8 cellular contexts compared by ENCODE assay signal in the genomic region with DNA sequence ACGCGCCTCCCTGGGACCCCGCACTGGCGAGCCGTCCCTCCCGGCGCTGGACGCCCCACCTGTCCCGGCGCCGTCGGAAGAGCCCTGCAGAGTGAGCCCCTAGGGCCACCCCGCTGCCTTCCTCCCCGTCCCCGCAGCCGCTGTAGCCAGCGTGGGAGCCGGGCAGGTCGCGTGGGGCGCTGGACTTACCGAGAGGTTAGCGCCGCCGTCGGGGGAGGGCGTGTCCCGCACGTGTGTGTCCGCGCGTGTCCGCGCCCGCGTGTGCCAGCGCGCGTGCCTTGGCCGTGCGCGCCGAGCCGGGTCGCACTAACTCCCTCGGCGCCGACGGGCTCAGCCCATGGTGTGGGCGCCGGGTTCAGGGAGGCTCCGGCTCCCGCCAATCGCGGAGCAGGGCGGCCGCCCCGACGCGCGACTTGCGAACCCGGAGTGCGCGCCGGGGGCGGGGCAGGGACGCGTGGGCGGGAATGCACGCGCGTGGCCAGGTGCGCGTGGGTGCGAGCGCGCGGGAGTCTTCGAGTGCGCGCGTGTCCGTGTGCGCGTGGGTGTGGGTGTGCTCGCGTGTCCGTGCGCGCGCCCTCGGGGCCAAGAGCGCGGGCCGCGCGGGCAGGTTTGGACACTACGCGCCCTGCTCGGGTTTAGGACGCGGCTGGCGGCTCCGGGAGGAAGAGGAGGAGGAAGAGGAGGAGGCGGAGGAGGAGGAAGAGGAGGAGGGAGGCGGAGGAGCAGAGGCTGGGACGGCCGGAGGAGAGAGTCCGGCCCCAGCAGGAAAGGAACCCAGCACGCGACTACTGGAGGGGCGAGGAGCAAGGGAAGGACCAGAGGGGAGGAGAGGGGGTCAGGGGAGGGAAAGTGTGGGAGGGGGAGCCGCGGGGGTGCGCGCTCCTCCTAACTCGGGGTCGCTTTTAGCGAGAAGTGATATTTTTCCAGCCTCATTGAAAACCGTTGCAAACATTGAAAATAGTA.
DNase-seq lines count a peak whose midpoint lies in the region; ATAC-seq and TF ChIP-seq lines count a peak whose summit lies in the region.

No MANE protein-coding gene starts in this region.

- 0 to 1% methylated on average over 103 to 121 of the region's 121 CpGs for WGBS in aorta, 2 donors

- H3K4me3 ChIP-seq in colonic mucosa (peak overlapping the region; percentile 46), mononuclear cell (ENCODE audit: low read length) (peak overlapping the region; percentile 32), aorta (ENCODE audit: low read length in 2 of 2) (peak overlapping the region; percentile 43 to 60)

- ATAC-seq in aorta (ENCODE audit: low FRiP score), result peak; percentile 81
- ATAC-seq in HG02973 (IDR thresholded peaks at IDR 0.05; ENCODE audit: unreplicated experiment), result no peak

- DNase-seq in stimulated activated CD4-positive, alpha-beta T cell treated with anti-CD3 and anti-CD28 coated beads, Interleukin-15, amount 100 ng/mL, for 24 hours, result peak; percentile 32
- no peak for DNase-seq in stimulated activated CD4-positive, alpha-beta T cell treated with anti-CD3 and anti-CD28 coated beads, Interleukin-4, amount 100 ng/mL, for 24 hours
- DNase-seq in colonic mucosa (peak; percentile 53), aorta (peak; percentile 75 to 89), NCI-H2107 (lab: John Stamatoyannopoulos, UW) (no peak), cortex of kidney (lab: John Stamatoyannopoulos, UW) (no peak)

- H3K9me3 ChIP-seq in colonic mucosa (no peaks in the 10 kb centered on the region), mononuclear cell (ENCODE audit: low read depth, low read length) (no peaks in the 10 kb centered on the region), aorta (ENCODE audit: control insufficient read depth, low read length) (no peaks in the 10 kb centered on the region)

- H3K36me3 ChIP-seq in colonic mucosa, result no peaks in the 10 kb centered on the region
- H3K36me3 ChIP-seq in aorta (ENCODE audit: control insufficient read depth in 1 of 2, insufficient read depth in 2 of 2, low read length in 1 of 2), result no peaks in the 10 kb centered on the region

- no peak for TF ChIP-seq CTCF in colonic mucosa (IDR thresholded peaks at IDR 0.05)

- H3K27ac ChIP-seq in colonic mucosa (no peak overlapping the region), aorta (ENCODE audit: low read depth in 1 of 2, low read length in 2 of 2) (peak overlapping the region; percentile 10 to 86)

- peaks cover 11% of the 10 kb centered on the region for H3K27me3 ChIP-seq in colonic mucosa
- peaks cover 51% of the 10 kb centered on the region for H3K27me3 ChIP-seq in mononuclear cell (ENCODE audit: insufficient read depth, low read length)
- no peaks in the 10 kb centered on the region for H3K27me3 ChIP-seq in aorta (ENCODE audit: control insufficient read depth in 1 of 2, insufficient read depth in 2 of 2, low read length in 1 of 2)

- H3K9ac ChIP-seq in colonic mucosa (ENCODE audit: low read depth in 2 of 2, low read length in 2 of 2), result peak overlapping the region in 1 of 2 donors; percentile 66

- H3K4me1 ChIP-seq in colonic mucosa (no peaks in the 10 kb centered on the region), mononuclear cell (ENCODE audit: insufficient read depth, low read length) (peaks cover 19% of the 10 kb centered on the region), aorta (ENCODE audit: control insufficient read depth in 1 of 2, insufficient read depth in 2 of 2, low read length in 2 of 2) (peaks cover 0 to 3% of the 10 kb centered on the region in 2 donors)

- intact Hi-C loops in colonic mucosa (cut with DNase I), result no loop called here
- intact Hi-C loops in aorta (cut with DNase I), result loop anchor here (1.0 to 10.0 kb wide), 2 partner anchors 155 to 464 kb away; no protein-coding TSS in a partner anchor

Comparison
In these comparisons a context has a peak if more than half of its experiments do, and no peak if none do; other contexts are left out.
1. DNase-seq: peak in stimulated activated CD4-positive, alpha-beta T cell treated with anti-CD3 and anti-CD28 coated beads, Interleukin-15, amount 100 ng/mL, for 24 hours (single experiment), colonic mucosa (single experiment) and aorta (2 of 2); none in stimulated activated CD4-positive, alpha-beta T cell treated with anti-CD3 and anti-CD28 coated beads, Interleukin-4, amount 100 ng/mL, for 24 hours (single experiment), NCI-H2107 (single experiment) and cortex of kidney (single experiment).
2. Peak in every context shown above with its lines, with median percentiles within 50 percentile points of each other: H3K4me3 ChIP-seq.